35 cellular contexts compared by ENCODE assay signal in the genomic region with DNA sequence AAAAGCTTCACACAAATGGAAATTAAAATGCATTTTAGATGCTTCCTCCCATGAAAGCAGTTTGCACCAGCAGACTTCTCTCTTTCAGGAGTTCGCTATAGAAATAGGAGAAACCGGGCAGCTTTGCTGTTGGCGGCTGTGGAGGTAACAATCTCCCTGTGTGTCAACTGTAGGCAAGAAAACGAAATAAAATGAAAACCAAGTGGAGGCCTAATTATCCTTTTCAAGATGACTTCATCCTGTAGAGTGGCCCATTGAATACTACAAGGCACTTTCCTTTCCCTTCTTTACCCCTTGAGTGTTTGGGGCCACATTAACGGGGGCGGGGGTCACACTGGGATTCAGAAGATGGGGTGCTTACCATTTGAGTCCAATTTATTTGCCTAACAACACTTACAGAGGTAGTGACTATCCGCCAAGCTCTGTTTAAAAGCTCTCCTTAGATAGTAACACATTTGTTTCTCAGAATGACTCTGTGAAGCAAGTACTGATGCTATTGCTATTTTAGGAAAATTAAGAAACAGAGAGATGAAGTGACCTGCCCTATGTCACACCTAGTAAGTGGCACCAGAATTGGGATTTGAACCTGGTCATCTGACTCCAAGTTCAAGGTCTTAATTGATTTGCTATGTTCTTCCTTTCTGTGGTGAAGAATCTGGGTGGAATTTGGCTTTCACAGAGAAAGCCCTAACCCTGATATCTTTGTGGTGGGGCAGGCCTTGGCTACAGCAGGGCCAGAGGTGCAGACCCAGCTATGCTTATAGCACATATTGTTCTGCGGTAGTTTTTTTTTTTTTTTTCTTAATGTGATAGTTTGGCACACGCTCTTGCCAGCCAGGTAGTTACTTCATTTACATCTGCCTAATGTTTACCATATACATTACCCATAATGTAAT.
"Had no signal": no experiment of that assay in that cellular context is flagged by ENCODE, and none has a peak within 500 bp of the region (broad histone marks: within the 10 kb centered on the region; RNA-seq: fewer than 3 reads in every experiment).

No MANE protein-coding gene starts in this region.

- H3K27me3 ChIP-seq: ascending aorta, breast epithelium, colonic mucosa, gastroesophageal sphincter had no signal

- H3K27ac ChIP-seq: ascending aorta, breast epithelium, cardiac muscle cell, colonic mucosa, epithelial cell of prostate, esophagus squamous epithelium, gastroesophageal sphincter, WERI-Rb-1 had no signal

- H3K9me3 Mint-ChIP-seq: activated CD4-positive, alpha-beta T cell treated with anti-CD3 and anti-CD28 coated beads, Interleukin-2, amount 10 ng/mL, durations not matched to agents 7 days and 5 days; activated CD8-positive, alpha-beta T cell treated with anti-CD3 and anti-CD28 coated beads for 36 hours; activated naive CD4-positive, alpha-beta T cell treated with anti-CD3 and anti-CD28 coated beads, Interleukin-2, amount 10 ng/mL, durations not matched to agents 7 days and 5 days; activated naive CD4-positive, alpha-beta T cell treated with anti-CD3 and anti-CD28 coated beads, Interleukin-2, amount 50 U/mL, for 72 hours; activated naive CD8-positive, alpha-beta T cell treated with anti-CD3 and anti-CD28 coated beads, Interleukin-2, amount 10 ng/mL, durations not matched to agents 7 days and 5 days; activated T-cell treated with anti-CD3 and anti-CD28 coated beads, Interleukin-2, amount 50 U/mL, for 24 hours; activated T-cell treated with anti-CD3 and anti-CD28 coated beads, Interleukin-2, amount 50 U/mL, for 72 hours; brain; T-helper 2 cell treated with Interferon-gamma antibody and Interleukin-4, amounts not matched to agents 5 μg/mL and 100 μg/mL, for 36 hours had no signal

- H3K4me1 ChIP-seq: ascending aorta, breast epithelium, colonic mucosa, esophagus squamous epithelium, gastroesophageal sphincter had no signal

- H3K36me3 ChIP-seq: ascending aorta, breast epithelium, cardiac muscle cell, colonic mucosa, esophagus squamous epithelium, gastroesophageal sphincter, WERI-Rb-1 had no signal

- H3K9me3 ChIP-seq: ascending aorta, breast epithelium, colonic mucosa, esophagus squamous epithelium, gastroesophageal sphincter had no signal

- FAIRE-seq: endometrium, endothelial cell of umbilical vein had no signal

- H3K4me1 Mint-ChIP-seq: activated CD4-positive, alpha-beta T cell treated with anti-CD3 and anti-CD28 coated beads, Interleukin-2, amount 10 ng/mL, durations not matched to agents 7 days and 5 days; activated naive CD4-positive, alpha-beta T cell treated with anti-CD3 and anti-CD28 coated beads, Interleukin-2, amount 10 ng/mL, durations not matched to agents 7 days and 5 days; activated naive CD8-positive, alpha-beta T cell treated with anti-CD3 and anti-CD28 coated beads, Interleukin-2, amount 10 ng/mL, durations not matched to agents 7 days and 5 days; T-helper 17 cell had no signal

- H3K27ac Mint-ChIP-seq: activated CD4-positive, alpha-beta T cell treated with anti-CD3 and anti-CD28 coated beads, Interleukin-2, amount 10 ng/mL, durations not matched to agents 7 days and 5 days; activated CD8-positive, alpha-beta T cell treated with anti-CD3 and anti-CD28 coated beads for 36 hours; activated naive CD4-positive, alpha-beta T cell treated with anti-CD3 and anti-CD28 coated beads, Interleukin-2, amount 10 ng/mL, durations not matched to agents 7 days and 5 days; activated naive CD4-positive, alpha-beta T cell treated with anti-CD3 and anti-CD28 coated beads, Interleukin-2, amount 50 U/mL, for 72 hours; activated naive CD8-positive, alpha-beta T cell treated with anti-CD3 and anti-CD28 coated beads, Interleukin-2, amount 10 ng/mL, durations not matched to agents 7 days and 5 days; activated T-cell treated with anti-CD3 and anti-CD28 coated beads, Interleukin-2, amount 50 U/mL, for 24 hours; activated T-cell treated with anti-CD3 and anti-CD28 coated beads, Interleukin-2, amount 50 U/mL, for 72 hours; T-helper 17 cell; T-helper 2 cell treated with Interferon-gamma antibody and Interleukin-4, amounts not matched to agents 5 μg/mL and 100 μg/mL, for 36 hours had no signal

- H3K27me3 Mint-ChIP-seq: activated naive CD8-positive, alpha-beta T cell treated with anti-CD3 and anti-CD28 coated beads, Interleukin-2, amount 10 ng/mL, durations not matched to agents 7 days and 5 days had no signal

- H3K4me3 ChIP-seq: ascending aorta, breast epithelium, cardiac muscle cell, colonic mucosa, esophagus squamous epithelium, gastroesophageal sphincter had no signal

- H3K36me3 Mint-ChIP-seq: activated naive CD4-positive, alpha-beta T cell treated with anti-CD3 and anti-CD28 coated beads, Interleukin-2, amount 10 ng/mL, durations not matched to agents 7 days and 5 days; activated naive CD4-positive, alpha-beta T cell treated with anti-CD3 and anti-CD28 coated beads, Interleukin-2, amount 50 U/mL, for 72 hours; activated naive CD8-positive, alpha-beta T cell treated with anti-CD3 and anti-CD28 coated beads, Interleukin-2, amount 10 ng/mL, durations not matched to agents 7 days and 5 days; brain had no signal

- H3K4me3 Mint-ChIP-seq: activated CD4-positive, alpha-beta T cell treated with anti-CD3 and anti-CD28 coated beads, Interleukin-2, amount 10 ng/mL, durations not matched to agents 7 days and 5 days; activated CD8-positive, alpha-beta T cell treated with anti-CD3 and anti-CD28 coated beads for 36 hours; activated naive CD4-positive, alpha-beta T cell treated with anti-CD3 and anti-CD28 coated beads, Interleukin-2, amount 10 ng/mL, durations not matched to agents 7 days and 5 days; activated naive CD8-positive, alpha-beta T cell treated with anti-CD3 and anti-CD28 coated beads, Interleukin-2, amount 10 ng/mL, durations not matched to agents 7 days and 5 days; activated T-cell treated with anti-CD3 and anti-CD28 coated beads, Interleukin-2, amount 50 U/mL, for 24 hours; activated T-cell treated with anti-CD3 and anti-CD28 coated beads, Interleukin-2, amount 50 U/mL, for 72 hours; brain; T-helper 17 cell; T-helper 2 cell treated with Interferon-gamma antibody and Interleukin-4, amounts not matched to agents 5 μg/mL and 100 μg/mL, for 36 hours had no signal

- ATAC-seq: activated CD8-positive, alpha-beta T cell treated with anti-CD3 and anti-CD28 coated beads for 36 hours; activated naive CD4-positive, alpha-beta T cell treated with anti-CD3 and anti-CD28 coated beads, Interleukin-2, amount 50 U/mL, for 72 hours; activated T-cell treated with anti-CD3 and anti-CD28 coated beads, Interleukin-2, amount 50 U/mL, for 72 hours; gastroesophageal sphincter; T-helper 17 cell had no signal

- DNase-seq: activated CD4-positive, alpha-beta T cell treated with anti-CD3 and anti-CD28 coated beads for 4 hours; activated CD4-positive, alpha-beta T cell treated with anti-CD3 and anti-CD28 coated beads, Interleukin-2, amount 10 ng/mL, durations not matched to agents 7 days and 5 days; activated CD4-positive, alpha-beta T cell treated with anti-CD3 and anti-CD28 coated beads, Interleukin-2, amount 50 U/mL, for 4 hours; activated CD4-positive, CD25-positive, alpha-beta regulatory T cell; activated CD4-positive, CD25-positive, alpha-beta regulatory T cell treated with anti-CD3 and anti-CD28 coated beads, Interleukin-2, amount 50 U/mL, for 72 hours; activated CD8-positive, alpha-beta memory T cell treated with anti-CD3 and anti-CD28 coated beads for 24 hours; activated CD8-positive, alpha-beta memory T cell treated with anti-CD3 and anti-CD28 coated beads, Interleukin-2, amount 50 U/mL, for 4 hours; activated CD8-positive, alpha-beta T cell treated with anti-CD3 and anti-CD28 coated beads for 36 hours; activated gamma-delta T cell; activated naive CD4-positive, alpha-beta T cell; activated naive CD4-positive, alpha-beta T cell treated with anti-CD3 and anti-CD28 coated beads, Interleukin-2, amount 10 ng/mL, durations not matched to agents 7 days and 5 days; activated naive CD8-positive, alpha-beta T cell treated with anti-CD3 and anti-CD28 coated beads, Interleukin-2, amount 10 ng/mL, durations not matched to agents 7 days and 5 days; activated T-cell treated with anti-CD3 and anti-CD28 coated beads for 4 hours; activated T-cell treated with anti-CD3 and anti-CD28 coated beads, Interleukin-2, amount 50 U/mL, for 24 hours; activated T-cell treated with anti-CD3 and anti-CD28 coated beads, Interleukin-2, amount 50 U/mL, for 72 hours; central memory CD4-positive, alpha-beta T cell; cerebellar nuclear complex; colonic mucosa; effector CD8-positive, alpha-beta T cell; esophagus squamous epithelium; foreskin melanocyte; T-helper 1 cell; T-helper 17 cell; T1000; WERI-Rb-1 had no signal
